ENCODE assay signal across 15 cellular contexts in genomic region chr6:81890846-81891245, GRCh38.
DNase-seq lines count a peak whose midpoint lies in the region; ATAC-seq and TF ChIP-seq lines count a peak whose summit lies in the region.
"Had no signal": no experiment of that assay in that cellular context is flagged by ENCODE, and none has a peak within 500 bp of the region (broad histone marks: within the 10 kb centered on the region; RNA-seq: fewer than 3 reads in every experiment).

No MANE protein-coding gene starts in this region.

- H3K4me3 ChIP-seq in SJCRH30 = no peak overlapping the region
- no peak overlapping the region for H3K4me3 ChIP-seq in fibroblast of pulmonary artery (replicated peaks; ENCODE audit: low read depth, low read length)
- H3K4me3 ChIP-seq in lower leg skin (ENCODE audit: low read depth, poor library complexity, severe bottlenecking) = no peak overlapping the region
- H3K4me3 ChIP-seq: heart left ventricle, thoracic aorta had no signal

- ATAC-seq in GM21619 (IDR thresholded peaks at IDR 0.05; ENCODE audit: unreplicated experiment) = no peak
- ATAC-seq: effector memory CD8-positive, alpha-beta T cell; heart left ventricle had no signal

- no peak for TF ChIP-seq POLR2A in lower leg skin (IDR thresholded peaks at IDR 0.05)

- DNase-seq in GM04503 (ENCODE audit: low read depth) (peak; percentile 81), SJCRH30 (peak; percentile 5 to 7), fibroblast of pulmonary artery (ENCODE audit: low read depth) (peak; percentile 34), stromal cell of bone marrow (ENCODE audit: low read depth) (peak; percentile 86), lower leg skin (ENCODE audit: low spot score in 2 of 2) (no peak), ecto neural progenitor cell (ENCODE audit: low spot score) (no peak)
- DNase-seq: activated CD8-positive, alpha-beta memory T cell treated with anti-CD3 and anti-CD28 coated beads for 24 hours; activated effector memory CD4-positive, alpha-beta T cell treated with Interleukin-2 at 50 U/mL for 16 hours; brain microvascular endothelial cell; effector memory CD8-positive, alpha-beta T cell; heart left ventricle; naive B cell; NCI-H2227 treated with DMSO at 0.1 percent for 48 hours had no signal

- 60 to 90% methylated on average over 2 of the region's 2 CpGs for WGBS in lower leg skin, 2 donors

- H3K27ac ChIP-seq in SJCRH30 = 0 out of 2 replicates have a peak overlapping the region, but pooled peaks have one; percentile 13
- H3K27ac ChIP-seq: brain microvascular endothelial cell, heart left ventricle, thoracic aorta had no signal

- H3K9me3 ChIP-seq in SJCRH30 (replicated peaks) = no peaks in the 10 kb centered on the region
- H3K9me3 ChIP-seq: heart left ventricle, thoracic aorta had no signal

- H3K36me3 ChIP-seq in SJCRH30 = no peaks in the 10 kb centered on the region
- H3K36me3 ChIP-seq: brain microvascular endothelial cell, heart left ventricle, thoracic aorta had no signal

- no peaks in the 10 kb centered on the region for H3K27me3 ChIP-seq in SJCRH30
- H3K27me3 ChIP-seq: brain microvascular endothelial cell, heart left ventricle had no signal

- peaks cover 8% of the 10 kb centered on the region for H3K4me1 ChIP-seq in SJCRH30

- intact Hi-C loops in lower leg skin (cut with DNase I; ENCODE audit: low total_unique reads) = no loop called here

- TF ChIP-seq CTCF in fibroblast of pulmonary artery (IDR thresholded peaks at IDR 0.05; ENCODE audit: low read length, missing control alignments) = no peak
- TF ChIP-seq CTCF in lower leg skin (IDR thresholded peaks at IDR 0.05) = no peak

Comparison
In these comparisons a context has a peak if more than half of its experiments do, and no peak if none do; other contexts are left out.
1. DNase-seq: peak in GM04503 (single experiment), SJCRH30 (2 of 2), fibroblast of pulmonary artery (single experiment) and stromal cell of bone marrow (single experiment); none in lower leg skin (0 of 2) and ecto neural progenitor cell (single experiment).